In genomic region chr22:23683545-23683944, GRCh38 we compare ENCODE assay signal across 21 cellular contexts. TPM values are rescaled to one million over a fixed set of nuclear protein-coding genes. Genes with fewer than 3 reads are reported as not detected.
"Had no signal": no experiment of that assay in that cellular context is flagged by ENCODE, and none has a peak within 500 bp of the region (broad histone marks: within the 10 kb centered on the region; RNA-seq: fewer than 3 reads in every experiment).

No MANE protein-coding gene starts in this region.

- DNase-seq: effector memory CD8-positive, alpha-beta T cell; glutamatergic neuron; immature natural killer cell; left ventricle myocardium superior; mesendoderm; naive thymus-derived CD8-positive, alpha-beta T cell; small intestine; stimulated activated CD4-positive, alpha-beta T cell treated with anti-CD3 and anti-CD28 coated beads, Interleukin-12 subunit alpha, Interleukin-12 subunit beta, amount 100 ng/mL, for 4 hours; trophoblast cell had no signal

- ATAC-seq: effector memory CD8-positive, alpha-beta T cell; gastroesophageal sphincter; left ventricle myocardium superior; naive thymus-derived CD8-positive, alpha-beta T cell had no signal

- H3K4me3 Mint-ChIP-seq: central memory CD8-positive, alpha-beta T cell; effector memory CD8-positive, alpha-beta T cell; immature natural killer cell; naive thymus-derived CD8-positive, alpha-beta T cell; neural crest cell; stimulated activated naive CD8-positive, alpha-beta T cell treated with anti-CD3 and anti-CD28 coated beads, Interleukin-15, Interleukin-2, amounts not matched to agents 100 ng/mL and 50 ng/mL, for 24 hours had no signal

- H3K9me3 Mint-ChIP-seq: central memory CD8-positive, alpha-beta T cell; effector memory CD8-positive, alpha-beta T cell; immature natural killer cell; naive thymus-derived CD8-positive, alpha-beta T cell; neural crest cell; stimulated activated naive CD8-positive, alpha-beta T cell treated with anti-CD3 and anti-CD28 coated beads, Interleukin-15, Interleukin-2, amounts not matched to agents 100 ng/mL and 50 ng/mL, for 24 hours had no signal

- H3K27ac ChIP-seq: epithelial cell of prostate, esophagus muscularis mucosa, gastroesophageal sphincter, right atrium auricular region had no signal

- H3K27ac Mint-ChIP-seq: stimulated activated naive CD8-positive, alpha-beta T cell treated with anti-CD3 and anti-CD28 coated beads, Interleukin-15, Interleukin-2, amounts not matched to agents 100 ng/mL and 50 ng/mL, for 24 hours had no signal

- H3K4me3 ChIP-seq: esophagus muscularis mucosa, gastroesophageal sphincter, lung, right atrium auricular region had no signal

- H3K27me3 Mint-ChIP-seq: central memory CD8-positive, alpha-beta T cell; effector memory CD8-positive, alpha-beta T cell; naive thymus-derived CD8-positive, alpha-beta T cell; stimulated activated naive CD8-positive, alpha-beta T cell treated with anti-CD3 and anti-CD28 coated beads, Interleukin-15, Interleukin-2, amounts not matched to agents 100 ng/mL and 50 ng/mL, for 24 hours had no signal

- H3K9me3 ChIP-seq: esophagus muscularis mucosa, gastroesophageal sphincter, right atrium auricular region had no signal

- H3K27me3 ChIP-seq: esophagus muscularis mucosa, gastroesophageal sphincter, right atrium auricular region had no signal

- H3K36me3 ChIP-seq: right atrium auricular region had no signal

RNA-seq across cellular contexts. Expression of gene RGL4, which starts 7.3 kb away (rescaled TPM):
- total RNA-seq: fibroblast of villous mesenchyme, left ventricle myocardium superior, neural crest cell, osteocyte, right atrium auricular region, urinary bladder had no signal
- polyA plus RNA-seq: keratinocyte had no signal

RNA-seq across cellular contexts. Expression of gene DRICH1, which starts 51.4 kb away (rescaled TPM):
- total RNA-seq: left ventricle myocardium superior, neural crest cell, right atrium auricular region had no signal
- polyA plus RNA-seq: immature natural killer cell; naive thymus-derived CD8-positive, alpha-beta T cell had no signal
